In the genomic region with DNA sequence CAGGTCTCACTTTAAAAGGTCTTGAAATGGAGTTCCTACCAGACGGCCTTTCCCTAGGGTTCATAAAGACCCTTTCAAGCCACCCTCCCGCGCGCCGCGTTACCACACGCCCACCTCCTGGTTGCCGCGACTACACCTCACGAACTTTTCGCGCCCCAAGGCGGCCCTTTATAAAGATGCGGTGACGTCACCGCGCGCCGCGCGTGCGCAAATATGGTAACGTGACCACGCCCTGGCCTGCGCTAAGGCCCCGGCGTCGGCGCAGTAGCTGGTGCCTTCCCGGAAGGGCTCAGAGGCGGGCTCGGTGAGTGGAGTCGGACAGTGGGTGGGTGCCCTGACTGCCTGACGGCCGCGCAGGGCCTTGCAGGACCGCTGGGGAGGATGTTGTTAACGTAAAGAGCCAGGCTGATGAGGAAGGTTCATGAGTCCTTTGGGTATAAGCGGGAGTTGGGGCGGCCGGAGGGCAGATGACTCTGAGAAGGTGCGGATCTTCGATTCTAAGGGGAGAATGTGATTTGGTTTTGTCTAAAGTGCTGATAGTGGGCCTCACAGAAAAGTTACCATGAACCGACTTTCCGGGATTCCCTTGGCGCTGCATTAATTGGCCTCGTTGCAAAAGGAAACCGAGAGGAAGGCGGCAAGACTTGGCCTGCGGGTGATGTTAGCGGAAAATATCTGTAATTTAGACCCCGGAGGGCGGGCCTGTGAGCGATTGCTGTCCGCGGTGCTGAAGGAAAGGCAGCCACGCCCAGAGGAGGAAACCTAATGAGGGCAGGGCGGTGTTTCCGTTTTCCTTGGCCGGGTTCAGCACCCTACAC, we compare ENCODE assay signal across 8 cellular contexts.
DNase-seq lines count a peak whose midpoint lies in the region; ATAC-seq and TF ChIP-seq lines count a peak whose summit lies in the region.

No MANE protein-coding gene starts in this region.

- DNase-seq in GM06990 (ENCODE audit: extremely low read depth, insufficient read length) (peak; percentile 84), NCI-H2029 (lab: John Stamatoyannopoulos, UW) (peak; percentile 70), kidney glomerular epithelial cell (lab: John Stamatoyannopoulos, UW) (peak; percentile 69), GDM1 (lab: John Stamatoyannopoulos, UW) (no peak)
- DNase-seq in activated CD4-positive, alpha-beta T cell treated with anti-CD3 and anti-CD28 coated beads for 4 hours: peak; percentile 56
- DNase-seq in stimulated activated CD4-positive, alpha-beta T cell treated with anti-CD3 and anti-CD28 coated beads, Interleukin-15, amount 100 ng/mL, for 1 hour (ENCODE audit: low read depth in 1 of 2, low spot score in 1 of 2): peak; percentile 18 to 63

- ATAC-seq in HG02571 (IDR thresholded peaks at IDR 0.05; ENCODE audit: unreplicated experiment): peak; percentile 82

- H3K27me3 ChIP-seq in GM06990 (replicated peaks; ENCODE audit: control insufficient read depth, insufficient read depth, low read length): no peaks in the 10 kb centered on the region

- peak overlapping the region; percentile 58 for H3K4me3 ChIP-seq in GM06990 (replicated peaks; ENCODE audit: low read depth, low read length)

- no peak for TF ChIP-seq CTCF in GM06990 (IDR thresholded peaks at IDR 0.05; ENCODE audit: insufficient read depth, low read length, poor library complexity, severe bottlenecking)

- H3K36me3 ChIP-seq in GM06990 (ENCODE audit: control insufficient read depth, insufficient read depth, low read length): no peaks in the 10 kb centered on the region

- H3K27ac ChIP-seq in cingulate gyrus (ENCODE audit: low read depth, low read length): peak overlapping the region; percentile 57
